8 cellular contexts compared by ENCODE assay signal in the genomic region with DNA sequence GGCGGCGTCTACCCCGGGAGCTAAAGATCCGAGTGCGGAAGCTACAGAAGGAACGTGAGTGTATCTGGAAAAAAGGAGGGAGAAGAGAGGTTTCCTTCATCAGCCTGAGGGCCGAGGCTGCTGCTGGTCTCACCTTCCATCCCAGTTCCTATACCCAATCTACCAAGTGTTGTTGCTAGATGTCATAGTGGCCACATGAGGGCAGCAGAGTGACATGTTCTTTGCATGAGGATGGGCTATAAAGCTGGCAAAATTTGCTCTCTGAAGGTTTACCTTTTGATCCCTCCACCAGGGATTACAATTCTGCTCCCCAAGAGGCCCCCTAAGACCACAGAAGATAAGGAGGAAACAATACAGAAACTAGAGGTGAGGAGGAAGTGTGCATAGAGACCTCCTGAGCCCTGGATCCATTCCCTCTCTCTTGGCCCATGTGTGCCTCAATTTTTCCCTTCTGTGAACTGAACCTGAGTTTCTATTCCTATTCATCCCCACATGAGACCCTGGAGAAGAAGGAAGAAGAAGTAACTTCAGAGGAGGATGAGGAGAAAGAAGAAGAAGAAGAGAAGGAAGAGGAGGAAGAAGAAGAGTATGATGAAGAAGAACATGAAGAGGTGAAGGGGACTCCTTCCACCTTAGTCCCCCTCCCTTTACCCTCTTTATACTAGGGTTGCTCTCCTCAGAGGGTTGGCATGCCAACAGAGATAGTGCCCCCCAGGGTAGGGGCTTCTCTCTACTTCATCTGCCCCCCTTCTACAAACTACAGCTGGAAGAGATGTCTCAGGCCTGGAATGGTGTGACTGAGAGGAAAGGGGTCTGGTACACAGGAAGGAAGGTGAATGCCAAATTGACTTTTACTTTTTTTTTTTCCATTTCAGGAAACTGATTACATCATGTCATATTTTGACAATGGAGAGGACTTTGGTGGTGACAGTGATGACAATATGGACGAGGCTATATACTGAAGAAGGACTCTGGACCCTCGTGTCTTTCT. TPM values are rescaled to one million over a fixed set of nuclear protein-coding genes. Genes with fewer than 3 reads are reported as not detected.
A peak's percentile ranks its signal among the peaks of the same experiment; 100 is the strongest.
DNase-seq lines count a peak whose midpoint lies in the region; ATAC-seq and TF ChIP-seq lines count a peak whose summit lies in the region.

No MANE protein-coding gene starts in this region.

- H3K4me1 ChIP-seq in heart left ventricle (peaks cover 18 to 56% (median 52%) of the 10 kb centered on the region in 12 donors), parathyroid adenoma (peaks cover 50% of the 10 kb centered on the region)

- no peak overlapping the region for H3K9ac ChIP-seq in parathyroid adenoma

- DNase-seq in NCI-H1417 (lab: John Stamatoyannopoulos, UW) (peak; percentile 40 to 91 (median 88)), NCI-H1417 treated with DMSO at 0.1 percent for 48 hours (lab: John Stamatoyannopoulos, UW) (no peak), NCI-H1105 treated with DMSO at 0.1 percent for 48 hours (lab: John Stamatoyannopoulos, UW) (peak; percentile 85), SKM-1 treated with dmso at 0.1 percent for 144 hours (lab: John Stamatoyannopoulos, UW; ENCODE audit: unreplicated experiment) (peak; percentile 86), heart left ventricle (peak in 4 of 5 donors; percentile 76 to 82 (median 81))

- H3K4me2 ChIP-seq in parathyroid adenoma (ENCODE audit: low read length) = peak overlapping the region; percentile 85

- WGBS in adipose tissue, 3 donors = 14 to 24% (median 16%) methylated on average over 9 of the region's 9 CpGs
- WGBS in heart left ventricle, 4 donors = 8 to 12% (median 9%) methylated on average over 9 of the region's 9 CpGs

- H3K27me3 ChIP-seq in heart left ventricle (no peaks in the 10 kb centered on the region), parathyroid adenoma (ENCODE audit: control insufficient read depth, insufficient read depth, low read length) (no peaks in the 10 kb centered on the region)

- no peaks in the 10 kb centered on the region for H3K9me3 ChIP-seq in heart left ventricle
- no peaks in the 10 kb centered on the region for H3K9me3 ChIP-seq in parathyroid adenoma (ENCODE audit: control insufficient read depth, low read length)

- TF ChIP-seq CTCF in heart left ventricle (IDR thresholded peaks at IDR 0.05) (peak; percentile 74 to 92 (median 89)), parathyroid adenoma (IDR thresholded peaks at IDR 0.05) (peak; percentile 73)

- TF ChIP-seq POLR2A in heart left ventricle (IDR thresholded peaks at IDR 0.05) = peak in 1 of 2 donors; percentile 37

- H2AFZ ChIP-seq in parathyroid adenoma = peak overlapping the region; percentile 11

- peaks cover 15% of the 10 kb centered on the region for H3K79me2 ChIP-seq in parathyroid adenoma

- ATAC-seq in heart left ventricle (peak in 3 of 4 donors; percentile 25 to 31 (median 27)), GM21717 (IDR thresholded peaks at IDR 0.05; ENCODE audit: unreplicated experiment) (no peak)

- intact Hi-C loops in heart left ventricle (cut with DNase I) = loop anchor here in 9 of 10 donors (1.0 to 5.0 kb wide), 5 partner anchors 19 to 120 kb away; partner anchors contain the start of genes PIAS3 (in 1 of the 9) and TXNIP (in 1 of the 9)

- H3K27ac ChIP-seq in adipose tissue (ENCODE audit: low read depth, low read length) = peak overlapping the region; percentile 73
- H3K27ac ChIP-seq in heart left ventricle = peak overlapping the region; percentile 81 to 98 (median 96)
- peak overlapping the region; percentile 100 for H3K27ac ChIP-seq in parathyroid adenoma

- H3K36me3 ChIP-seq in heart left ventricle (peaks cover 0 to 7% (median 0%) of the 10 kb centered on the region in 9 donors), parathyroid adenoma (ENCODE audit: control insufficient read depth, insufficient read depth, low read length) (no peaks in the 10 kb centered on the region)

- H3K4me3 ChIP-seq in heart left ventricle = peak overlapping the region in 5 of 12 donors; percentile 20 to 46 (median 35)
- peak overlapping the region; percentile 63 for H3K4me3 ChIP-seq in parathyroid adenoma (ENCODE audit: low read depth, low read length)

RNA-seq across cellular contexts. Expression of gene POLR3GL, which starts 13.3 kb away (rescaled TPM):
- polyA plus RNA-seq in adipose tissue (10 to 100 TPM; 15.2 to 78.7 (median 46.4) TPM), heart left ventricle (10 to 100 TPM; 45.8 to 69.4 TPM)
- total RNA-seq in heart left ventricle = 10 to 100 TPM; 30.2 to 45.7 (median 36.0) TPM

RNA-seq across cellular contexts. Expression of gene ANKRD34A, which starts 13.4 kb away (rescaled TPM):
- polyA plus RNA-seq in adipose tissue (under 1 TPM in 2 of 3 donors, not detected in 1; 0.21 to 0.51 TPM), heart left ventricle (1 to 10 TPM in 1 of 2 donors, under 1 TPM in 1; 0.65 to 1.9 TPM)
- 1 to 10 TPM; 1.0 to 3.5 (median 1.7) TPM for total RNA-seq in heart left ventricle

RNA-seq across cellular contexts. Expression of gene TXNIP, which starts 18.6 kb away (rescaled TPM):
- polyA plus RNA-seq in adipose tissue (1,000 to 10,000 TPM in 1 of 3 donors, 100 to 1,000 TPM in 2; 378 to 1,060 (median 834) TPM), heart left ventricle (100 to 1,000 TPM; 222 to 597 TPM)
- 1,000 to 10,000 TPM in 4 of 9 donors, 100 to 1,000 TPM in 5; 489 to 1,925 (median 1,000) TPM for total RNA-seq in heart left ventricle

RNA-seq across cellular contexts. Expression of gene LIX1L, which starts 20.0 kb away (rescaled TPM):
- polyA plus RNA-seq in adipose tissue (10 to 100 TPM in 2 of 3 donors, 1 to 10 TPM in 1; 2.6 to 21.6 (median 12.3) TPM), heart left ventricle (10 to 100 TPM in 1 of 2 donors, 1 to 10 TPM in 1; 7.0 to 13.4 TPM)
- 10 to 100 TPM; 21.7 to 31.5 (median 26.4) TPM for total RNA-seq in heart left ventricle

RNA-seq across cellular contexts. Expression of gene HJV, which starts 43.8 kb away (rescaled TPM):
- not detected for polyA plus RNA-seq in adipose tissue
- total RNA-seq in heart left ventricle = 100 to 1,000 TPM in 3 of 9 donors, 10 to 100 TPM in 6; 21.8 to 125 (median 79.5) TPM
- 10 to 100 TPM in 1 of 2 donors, under 1 TPM in 1; 0.62 to 37.7 TPM for polyA plus RNA-seq in heart left ventricle
